8 cellular contexts compared by ENCODE assay signal in the genomic region with DNA sequence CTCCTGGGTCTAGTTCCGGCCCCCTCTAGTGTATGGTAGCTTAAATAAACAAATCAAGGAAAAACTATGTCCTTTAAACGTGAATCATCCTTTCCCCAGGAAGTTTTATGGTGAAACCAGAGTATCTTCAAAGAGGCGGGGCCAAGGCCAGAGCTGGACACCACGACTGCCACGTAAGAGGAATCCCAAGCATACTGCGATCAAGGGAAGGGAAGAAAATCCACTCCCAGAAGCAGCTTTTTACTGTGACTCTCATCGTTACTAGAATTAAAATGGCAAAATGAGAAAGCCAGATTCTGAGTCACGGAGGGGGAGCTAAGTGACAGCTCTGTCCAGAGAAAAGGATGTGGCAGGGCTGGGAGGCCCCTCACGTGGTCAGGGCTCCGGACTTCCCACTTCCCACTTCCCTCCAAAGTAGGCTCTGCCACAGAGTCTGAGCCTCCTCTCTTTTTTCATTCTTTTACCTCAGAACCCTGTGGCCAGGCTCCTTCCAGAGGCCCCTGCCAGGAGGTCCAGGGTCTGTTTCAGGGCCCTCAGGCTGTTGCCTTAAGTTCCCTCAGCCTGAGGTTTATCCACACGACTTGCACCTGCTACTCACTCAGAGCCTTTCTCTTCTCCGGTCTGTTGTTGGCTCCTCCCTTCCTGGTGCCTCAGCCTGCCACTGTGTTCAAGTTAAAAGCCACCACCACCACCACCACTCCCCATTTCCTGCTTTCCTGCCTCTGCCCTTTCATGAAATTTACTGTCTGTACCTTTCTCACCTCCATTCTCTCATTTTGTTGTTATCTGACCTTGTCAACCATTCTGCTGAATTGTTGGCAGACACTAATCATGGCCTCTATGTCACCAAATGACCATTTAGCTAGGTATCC. TPM values are rescaled to one million over a fixed set of nuclear protein-coding genes. Genes with fewer than 3 reads are reported as not detected.
DNase-seq lines count a peak whose midpoint lies in the region; ATAC-seq and TF ChIP-seq lines count a peak whose summit lies in the region.

No MANE protein-coding gene starts in this region.

- no peaks in the 10 kb centered on the region for H3K9me3 Mint-ChIP-seq in activated naive CD8-positive, alpha-beta T cell treated with anti-CD3 and anti-CD28 coated beads for 36 hours

- peaks cover 45% of the 10 kb centered on the region for H3K4me1 Mint-ChIP-seq in activated naive CD8-positive, alpha-beta T cell treated with anti-CD3 and anti-CD28 coated beads for 36 hours

- peaks cover 5 to 77% (median 45%) of the 10 kb centered on the region in 12 donors for H3K4me1 ChIP-seq in heart left ventricle

- peak overlapping the region; percentile 31 to 95 (median 88) for H3K27ac ChIP-seq in heart left ventricle

- 18 to 30% (median 21%) methylated on average over 12 of the region's 12 CpGs for WGBS in heart left ventricle, 4 donors

- no peaks in the 10 kb centered on the region for H3K27me3 ChIP-seq in heart left ventricle

- H3K36me3 ChIP-seq in heart left ventricle: no peaks in the 10 kb centered on the region

- no peaks in the 10 kb centered on the region for H3K9me3 ChIP-seq in heart left ventricle

- TF ChIP-seq POLR2A in heart left ventricle (IDR thresholded peaks at IDR 0.05): no peak

- intact Hi-C loops in heart left ventricle (cut with DNase I): loop anchor here in 1 of 10 donors (1.0 kb wide), 1 partner anchor 10 kb away; no protein-coding TSS in a partner anchor

- no peaks in the 10 kb centered on the region for H3K36me3 Mint-ChIP-seq in activated naive CD8-positive, alpha-beta T cell treated with anti-CD3 and anti-CD28 coated beads for 36 hours

- ATAC-seq in GM18873 (IDR thresholded peaks at IDR 0.05; ENCODE audit: low FRiP score, unreplicated experiment): peak; percentile 47
- peak; percentile 39 for ATAC-seq in HG03103 (IDR thresholded peaks at IDR 0.05; ENCODE audit: low read depth, unreplicated experiment)
- ATAC-seq in heart left ventricle: peak; percentile 17 to 77 (median 62)

- DNase-seq in AG08396 (ENCODE audit: low spot score) (peak; percentile 80), RPMI7951 (ENCODE audit: low read depth) (peak; percentile 92), heart left ventricle (peak; percentile 66 to 74 (median 72)), skeletal muscle cell (ENCODE audit: low read depth) (peak; percentile 89), NCI-H2171 treated with DMSO at 0.1 percent for 48 hours (lab: John Stamatoyannopoulos, UW) (no peak)
- DNase-seq in activated naive CD8-positive, alpha-beta T cell treated with anti-CD3 and anti-CD28 coated beads for 36 hours: peak; percentile 53

- H3K4me3 ChIP-seq in heart left ventricle: peak overlapping the region in 9 of 12 donors; percentile 69 to 93 (median 84)
- H3K4me3 ChIP-seq in skeletal muscle cell (ENCODE audit: low read depth, low read length): peak overlapping the region; percentile 76

- H3K27me3 Mint-ChIP-seq in activated naive CD8-positive, alpha-beta T cell treated with anti-CD3 and anti-CD28 coated beads for 36 hours: no peaks in the 10 kb centered on the region

- H3K4me3 Mint-ChIP-seq in activated naive CD8-positive, alpha-beta T cell treated with anti-CD3 and anti-CD28 coated beads for 36 hours: peak overlapping the region; percentile 97

- H3K27ac Mint-ChIP-seq in activated naive CD8-positive, alpha-beta T cell treated with anti-CD3 and anti-CD28 coated beads for 36 hours: peak overlapping the region; percentile 90

- peak in 1 of 12 donors; percentile 6 for TF ChIP-seq CTCF in heart left ventricle (IDR thresholded peaks at IDR 0.05)

RNA-seq across cellular contexts. Expression of a gene that starts 1.4 kb away (rescaled TPM):
- total RNA-seq in RPMI7951 (2014; rRNA removed; shearing (Covaris generic)): 27.0 and 27.9 TPM in 2 replicates
- total RNA-seq in activated naive CD8-positive, alpha-beta T cell treated with anti-CD3 and anti-CD28 coated beads for 36 hours: 10 to 100 TPM; 26.4 to 29.5 TPM
- 100 to 1,000 TPM in 6 of 9 donors, 10 to 100 TPM in 3; 69.7 to 293 (median 114) TPM for total RNA-seq in heart left ventricle
- polyA plus RNA-seq in heart left ventricle: 100 to 1,000 TPM; 126 to 143 TPM
